ENCODE assay signal across 23 cellular contexts in the genomic region with DNA sequence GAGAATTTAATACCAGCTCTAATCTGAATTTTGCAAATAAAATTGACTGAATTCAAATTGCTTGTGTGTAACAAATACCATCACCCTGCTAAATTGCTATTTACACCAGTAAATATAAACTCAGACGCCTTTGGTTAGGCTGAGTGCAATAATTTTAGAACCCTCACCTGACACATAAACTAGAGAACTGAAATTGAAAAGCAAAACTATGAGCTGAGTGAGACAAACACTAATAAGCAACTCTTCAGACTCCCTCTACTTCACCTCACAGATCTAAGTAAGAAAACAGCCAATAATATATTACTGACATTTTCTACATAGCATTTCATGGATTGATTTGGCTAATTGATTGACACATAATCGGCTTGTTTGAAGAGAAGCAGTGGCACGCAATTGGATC.
"Had no signal": no experiment of that assay in that cellular context is flagged by ENCODE, and none has a peak within 500 bp of the region (broad histone marks: within the 10 kb centered on the region; RNA-seq: fewer than 3 reads in every experiment).

No MANE protein-coding gene starts in this region.

- H3K27ac ChIP-seq: breast epithelium, foreskin keratinocyte, heart left ventricle, ovary, right lobe of liver, transverse colon had no signal

- H3K9me3 Mint-ChIP-seq: activated CD4-positive, alpha-beta memory T cell treated with anti-CD3 and anti-CD28 coated beads for 36 hours; activated CD4-positive, alpha-beta T cell treated with anti-CD3 and anti-CD28 coated beads, Interleukin-2, amount 10 ng/mL, durations not matched to agents 24 days and 14 days; nephron progenitor cell had no signal

- ATAC-seq: esophagus mucosa, foreskin keratinocyte, heart left ventricle, right lobe of liver had no signal

- H3K27me3 ChIP-seq: breast epithelium, foreskin keratinocyte, heart left ventricle, ovary, right lobe of liver, transverse colon had no signal

- H3K4me1 ChIP-seq: breast epithelium, foreskin keratinocyte, heart left ventricle, right lobe of liver, transverse colon had no signal

- H3K4me3 ChIP-seq: breast epithelium, heart left ventricle, ovary, right lobe of liver, transverse colon had no signal

- H3K27me3 Mint-ChIP-seq: activated CD4-positive, alpha-beta memory T cell treated with anti-CD3 and anti-CD28 coated beads for 36 hours; activated CD4-positive, alpha-beta T cell treated with anti-CD3 and anti-CD28 coated beads, Interleukin-2, amount 10 ng/mL, durations not matched to agents 24 days and 14 days; progenitor cell of endocrine pancreas had no signal

- H3K36me3 ChIP-seq: breast epithelium, heart left ventricle, ovary, right lobe of liver, transverse colon had no signal

- H3K9me3 ChIP-seq: breast epithelium, ovary, right lobe of liver, transverse colon had no signal

- H3K36me3 Mint-ChIP-seq: activated CD4-positive, alpha-beta memory T cell treated with anti-CD3 and anti-CD28 coated beads for 36 hours; mesothelial cell of epicardium; naive B cell had no signal

- DNase-seq: activated CD4-positive, alpha-beta memory T cell treated with anti-CD3 and anti-CD28 coated beads for 36 hours; activated CD4-positive, alpha-beta T cell treated with anti-CD3 and anti-CD28 coated beads, Interleukin-2, amount 10 ng/mL, durations not matched to agents 24 days and 14 days; activated CD4-positive, CD25-positive, alpha-beta regulatory T cell treated with anti-CD3 and anti-CD28 coated beads, Interleukin-2, amount 50 U/mL, for 72 hours; activated CD8-positive, alpha-beta memory T cell treated with anti-CD3 and anti-CD28 coated beads, Interleukin-2, amount 50 U/mL, for 4 hours; activated gamma-delta T cell treated with Interleukin-2 at 50 U/mL for 16 hours; activated naive CD4-positive, alpha-beta T cell treated with anti-CD3 and anti-CD28 coated beads, Interleukin-2, amount 50 U/mL, for 16 hours; activated T-cell treated with anti-CD3 and anti-CD28 coated beads, Interleukin-2, amount 50 U/mL, for 1 hour; amniotic stem cell; central memory CD4-positive, alpha-beta T cell; foreskin keratinocyte; heart left ventricle; hypothalamus; naive B cell; nephron progenitor cell; ovary; right lobe of liver; stimulated activated CD4-positive, alpha-beta T cell treated with anti-CD3 and anti-CD28 coated beads, Interleukin-2, amount 100 ng/mL, for 48 hours; stimulated activated naive CD4-positive, alpha-beta T cell treated with Interleukin-2 at 50 U/mL for 16 hours; transverse colon had no signal

- H3K4me1 Mint-ChIP-seq: activated CD4-positive, alpha-beta T cell treated with anti-CD3 and anti-CD28 coated beads, Interleukin-2, amount 10 ng/mL, durations not matched to agents 24 days and 14 days; mesothelial cell of epicardium; naive B cell; nephron progenitor cell had no signal

- H3K4me3 Mint-ChIP-seq: activated CD4-positive, alpha-beta memory T cell treated with anti-CD3 and anti-CD28 coated beads for 36 hours; activated CD4-positive, alpha-beta T cell treated with anti-CD3 and anti-CD28 coated beads, Interleukin-2, amount 10 ng/mL, durations not matched to agents 24 days and 14 days; mesothelial cell of epicardium; naive B cell; nephron progenitor cell had no signal

- H3K27ac Mint-ChIP-seq: activated CD4-positive, alpha-beta memory T cell treated with anti-CD3 and anti-CD28 coated beads for 36 hours; activated CD4-positive, alpha-beta T cell treated with anti-CD3 and anti-CD28 coated beads, Interleukin-2, amount 10 ng/mL, durations not matched to agents 24 days and 14 days; mesothelial cell of epicardium; naive B cell; nephron progenitor cell; progenitor cell of endocrine pancreas had no signal
